Comparison of ENCODE assay signal across 8 cellular contexts in genomic region chr17:58120195-58120822, GRCh38. TPM values are rescaled to one million over a fixed set of nuclear protein-coding genes. Genes with fewer than 3 reads are reported as not detected.
DNase-seq lines count a peak whose midpoint lies in the region; ATAC-seq, FAIRE-seq and TF ChIP-seq lines count a peak whose summit lies in the region.

No MANE protein-coding gene starts in this region.

- no TSS peak for BruUV-seq in MCF 10A (replicated peaks; lab: Mats Ljungman, UMichigan)

- H4K8ac ChIP-seq in H1 (ENCODE audit: extremely low read depth, insufficient read depth, low read length), result no peak overlapping the region

- intact Hi-C loops in MCF 10A (cut with micrococcal nuclease), result no loop called here
- intact Hi-C loops in breast epithelium (cut with DNase I; ENCODE audit: low total_unique reads), result no loop called here

- POLR2A ChIA-PET in MCF 10A (lab: Yijun Ruan, JAX) (interaction anchor here (0.5 to 0.6 kb wide), 2 partner anchors 164 to 256 kb away, joined by 3 read pairs; no protein-coding TSS in a partner anchor), H1 (lab: Charles Lee; ENCODE audit: partially characterized antibody) (interaction anchor here (0.8 kb wide), 1 partner anchor 121 kb away, joined by 3 read pairs; no protein-coding TSS in a partner anchor)

- peaks cover 0 to 4% of the 10 kb centered on the region in 2 experiments for H4K20me1 ChIP-seq in H1 (replicated peaks in 1 of 2; ENCODE audit: control insufficient read depth in 1 of 2, insufficient read depth in 2 of 2, low read length in 2 of 2)

- H3K9me3 ChIP-seq in breast epithelium (no peaks in the 10 kb centered on the region), H1 (ENCODE audit: insufficient read depth in 2 of 2, low read depth in 1 of 2, low read length in 1 of 2) (no peaks in the 10 kb centered on the region; a peak in 1 of 4 replicates)

- CTCF ChIA-PET in MCF 10A (lab: Yijun Ruan, JAX) (interaction anchor here (0.7 kb wide), 1 partner anchor 304 kb away, joined by 3 read pairs; no protein-coding TSS in a partner anchor), H1 (lab: Charles Lee; ENCODE audit: partially characterized antibody) (interaction anchor here (0.8 to 4.5 kb wide), 2 partner anchors 10 to 52 kb away, joined by 3 to 71 read pairs; partner anchors contain the start of gene OR4D2)

- H3K36me3 ChIP-seq in breast epithelium (no peaks in the 10 kb centered on the region), H1 (ENCODE audit: control insufficient read depth in 2 of 4, insufficient read depth in 4 of 4, low read length in 3 of 4) (no peaks in the 10 kb centered on the region)

- no peak overlapping the region for H3K18ac ChIP-seq in H1 (ENCODE audit: extremely low read depth, low read length)

- TF ChIP-seq RAD21 in H1 (IDR thresholded peaks at IDR 0.05 in 1 of 2, conservative IDR thresholded peaks at IDR 0.05 in 1 of 2; ENCODE audit: low read depth in 2 of 2, low read length in 2 of 2), result no peak

- H4K91ac ChIP-seq in H1 (replicated peaks; ENCODE audit: insufficient read length, low read length), result no peak overlapping the region

- peak; percentile 70 for DNase-seq in MCF 10A (ENCODE audit: unreplicated experiment)
- DNase-seq in breast epithelium (ENCODE audit: low spot score in 2 of 2), result no peak
- peak in 4 of 5 donors; percentile 32 to 58 (median 40) for DNase-seq in T-helper 1 cell
- peak in 1 of 2 experiments; percentile 59 for DNase-seq in H1 (ENCODE audit: low read depth in 1 of 2, low spot score in 2 of 2)
- DNase-seq in retinal pigment epithelial cell (ENCODE audit: low read depth), result peak; percentile 30
- no peak for DNase-seq in foreskin melanocyte
- no peak for DNase-seq in COLO668 (lab: John Stamatoyannopoulos, UW; ENCODE audit: unreplicated experiment)

- H3K36me3 Mint-ChIP-seq in MCF 10A (ENCODE audit: insufficient read depth, unreplicated experiment), result no peaks in the 10 kb centered on the region

- H3K14ac ChIP-seq in H1 (ENCODE audit: insufficient read length), result no peak overlapping the region

- 39% methylated on average over 7 of the region's 7 CpGs; no CpG with 5 or more reads in 1 of the 2 experiments for WGBS in H1 (ENCODE audit: extremely low coverage in 1 of 2, insufficient coverage in 1 of 2, insufficient read length in 1 of 2, insufficient replicate concordance in 2 of 2, low coverage in 1 of 2, low lambda C conversion rate in 2 of 2, missing lambda C conversion rate in 1 of 2), 2 experiments

- H2BK5ac ChIP-seq in H1 (ENCODE audit: low read depth, low read length), result no peak overlapping the region

- H3K9me3 Mint-ChIP-seq in MCF 10A (ENCODE audit: unreplicated experiment), result no peaks in the 10 kb centered on the region

- no peak for TF ChIP-seq POLR2A in breast epithelium (IDR thresholded peaks at IDR 0.05)
- no peak for TF ChIP-seq POLR2A in H1 (IDR thresholded peaks at IDR 0.05; ENCODE audit: control extremely low read depth in 1 of 2, low read depth in 2 of 2, low read length in 2 of 2)

- no peaks in the 10 kb centered on the region for H3K4me1 Mint-ChIP-seq in MCF 10A (ENCODE audit: insufficient read depth, unreplicated experiment)

- no peak overlapping the region for H2BK20ac ChIP-seq in H1 (ENCODE audit: low read length)

- H4K5ac ChIP-seq in H1 (ENCODE audit: insufficient read length, low read depth, low read length), result no peak overlapping the region

- H3K27ac Mint-ChIP-seq in MCF 10A (ENCODE audit: low read depth, unreplicated experiment), result no peak overlapping the region

- H3K4me3 ChIP-seq in breast epithelium, result no peak overlapping the region
- no peak overlapping the region for H3K4me3 ChIP-seq in H1 (ENCODE audit: extremely low read depth in 1 of 4, insufficient read depth in 2 of 4, low read depth in 3 of 4, low read length in 4 of 4)
- no peak overlapping the region for H3K4me3 ChIP-seq in retinal pigment epithelial cell (ENCODE audit: low read length)

- H2BK120ac ChIP-seq in H1 (replicated peaks; ENCODE audit: low read depth, low read length), result no peak overlapping the region

- no peak for TF ChIP-seq EP300 in H1 (IDR thresholded peaks at IDR 0.05; ENCODE audit: borderline replicate concordance in 1 of 2, low read depth in 2 of 2, low read length in 2 of 2)

- H3K4me2 ChIP-seq in H1 (ENCODE audit: insufficient read depth in 1 of 2, low read depth in 2 of 2, low read length in 2 of 2), result no peak overlapping the region

- no peak overlapping the region for H2BK15ac ChIP-seq in H1 (ENCODE audit: low read length)

- H3K79me1 ChIP-seq in H1 (ENCODE audit: low read depth, low read length), result no peaks in the 10 kb centered on the region

- H3K23ac ChIP-seq in H1 (ENCODE audit: insufficient read length), result no peak overlapping the region

- H3K79me2 ChIP-seq in H1 (ENCODE audit: control insufficient read depth in 1 of 2, insufficient read depth in 2 of 2, low read length in 2 of 2), result no peaks in the 10 kb centered on the region

- H3K27me3 Mint-ChIP-seq in MCF 10A (ENCODE audit: insufficient read depth, unreplicated experiment), result peaks cover 53% of the 10 kb centered on the region

- no peak overlapping the region for H3K4me3 Mint-ChIP-seq in MCF 10A (ENCODE audit: unreplicated experiment)

- no peak overlapping the region for H3K9ac ChIP-seq in H1 (replicated peaks in 1 of 4; ENCODE audit: extremely low read depth in 1 of 4, low read depth in 3 of 4, low read length in 3 of 4)

- FAIRE-seq in H1 (lab: Jason Lieb, UNC), result peak; percentile 66

- TF ChIP-seq CTCF in MCF 10A (IDR thresholded peaks at IDR 0.05; ENCODE audit: unreplicated experiment) (no peak), breast epithelium (IDR thresholded peaks at IDR 0.05) (no peak), H1 (IDR thresholded peaks at IDR 0.05; ENCODE audit: control extremely low read depth in 1 of 3, insufficient read depth in 1 of 3, low read depth in 1 of 3, low read length in 3 of 3) (no peak), retinal pigment epithelial cell (conservative IDR thresholded peaks at IDR 0.05; ENCODE audit: low read depth, low read length) (no peak)

- no peak overlapping the region for H2AK5ac ChIP-seq in H1 (ENCODE audit: low read depth, low read length)

- no peak overlapping the region for H2BK12ac ChIP-seq in H1 (ENCODE audit: low read depth, low read length)

- H3K27ac ChIP-seq in breast epithelium (no peak overlapping the region), H1 (ENCODE audit: low read depth, low read length) (no peak overlapping the region)

- H3K23me2 ChIP-seq in H1 (ENCODE audit: low read depth, low read length), result peaks cover 5% of the 10 kb centered on the region; the same call in 1 of the 2 replicates

- no peak overlapping the region for H3K56ac ChIP-seq in H1 (replicated peaks; ENCODE audit: insufficient read length, low read depth, low read length)

- ATAC-seq in HG03439 (IDR thresholded peaks at IDR 0.05; ENCODE audit: unreplicated experiment), result no peak

- H3K27me3 ChIP-seq in breast epithelium, result no peaks in the 10 kb centered on the region
- no peaks in the 10 kb centered on the region; a peak in 1 of 7 replicates for H3K27me3 ChIP-seq in H1 (replicated peaks in 1 of 4; ENCODE audit: control insufficient read depth in 3 of 4, extremely low read depth in 1 of 4, insufficient read depth in 3 of 4, low read length in 3 of 4)

- H3K4ac ChIP-seq in H1 (replicated peaks; ENCODE audit: insufficient read length, low read depth, low read length), result no peak overlapping the region

- H2AFZ ChIP-seq in H1 (ENCODE audit: low read length), result no peak overlapping the region

- no peaks in the 10 kb centered on the region for H3K4me1 ChIP-seq in breast epithelium
- H3K4me1 ChIP-seq in H1 (replicated peaks in 1 of 4; ENCODE audit: control insufficient read depth in 3 of 4, insufficient read depth in 4 of 4, low read length in 3 of 4), result no peaks in the 10 kb centered on the region

TF ChIP-seq in H1, 55 proteins besides CTCF, POLR2A, EP300 and RAD21 (continues in another document):
- TF ChIP-seq POU5F1 (IDR thresholded peaks at IDR 0.05; ENCODE audit: low read depth, low read length) (no peak), EGR1 (IDR thresholded peaks at IDR 0.05; ENCODE audit: borderline replicate concordance, low read depth, low read length) (no peak), RFX5 (IDR thresholded peaks at IDR 0.05; ENCODE audit: borderline replicate concordance, low read depth, low read length) (no peak), ASH2L (IDR thresholded peaks at IDR 0.05; ENCODE audit: low read length) (no peak)

RNA-seq across cellular contexts. Expression of gene OR4D1, which starts 27.9 kb away (rescaled TPM):
- total RNA-seq in MCF 10A (2022) (not detected in 2 replicates), breast epithelium (not detected)
- 0.32 and 0.33 TPM in 2 replicates for total RNA-seq in H1 (2021; fragmentation: NEBNext Ultra II Directional; extraction: Animal tissue kit (Norgen Biotek cat#: 25700))
- polyA plus RNA-seq in H1 (2011; rRNA removed), result 0.39 and 0.44 TPM in 2 replicates
- polyA plus RNA-seq in H1 (2011; cell fraction: cytosol; rRNA removed), result 0.44 TPM
- polyA plus RNA-seq in H1 (2011; cell fraction: nucleus; rRNA removed), result 0.37 TPM
- 0.18 to 0.31 TPM (median 0.29 TPM) in 4 replicates for polyA plus RNA-seq in H1 (2012, experiment 1 of 2)
- 0.22 TPM for polyA plus RNA-seq in H1 (2012, experiment 2 of 2)
- 0.28 TPM for polyA plus RNA-seq in H1 (2013, experiment 1 of 2)
- 0.20 TPM for polyA plus RNA-seq in H1 (2013, experiment 2 of 2)
- polyA minus RNA-seq in H1 (2011; rRNA and poly(A)+ RNA removed), result 0.41 and 0.76 TPM in 2 replicates
- polyA minus RNA-seq in H1 (2011; cell fraction: cytosol; rRNA and poly(A)+ RNA removed), result not detected
- polyA minus RNA-seq in H1 (2011; cell fraction: nucleus; rRNA and poly(A)+ RNA removed), result 0.40 TPM

RNA-seq across cellular contexts. Expression of gene DYNLL2, which starts 37.1 kb away (rescaled TPM):
- total RNA-seq in MCF 10A (2022) (15.5 and 22.3 TPM in 2 replicates), breast epithelium (10 to 100 TPM; 18.4 to 20.3 (median 19.7) TPM)
- total RNA-seq in H1 (2021; fragmentation: NEBNext Ultra II Directional; extraction: Animal tissue kit (Norgen Biotek cat#: 25700)), result 49.7 and 52.7 TPM in 2 replicates
- polyA plus RNA-seq in H1 (2011; rRNA removed), result 19.8 and 21.6 TPM in 2 replicates
- 24.8 TPM for polyA plus RNA-seq in H1 (2011; cell fraction: cytosol; rRNA removed)
- polyA plus RNA-seq in H1 (2011; cell fraction: nucleus; rRNA removed), result 13.0 TPM
- polyA plus RNA-seq in H1 (2012, experiment 1 of 2), result 55.1 to 71.7 TPM (median 59.8 TPM) in 4 replicates
- polyA plus RNA-seq in H1 (2012, experiment 2 of 2), result 23.3 TPM
- polyA plus RNA-seq in H1 (2013, experiment 1 of 2), result 20.9 TPM
- polyA plus RNA-seq in H1 (2013, experiment 2 of 2), result 21.2 TPM
- polyA minus RNA-seq in H1 (2011; rRNA and poly(A)+ RNA removed), result 32.7 and 36.5 TPM in 2 replicates
- 18.9 TPM for polyA minus RNA-seq in H1 (2011; cell fraction: cytosol; rRNA and poly(A)+ RNA removed)
- polyA minus RNA-seq in H1 (2011; cell fraction: nucleus; rRNA and poly(A)+ RNA removed), result 17.3 TPM

RNA-seq across cellular contexts. Expression of gene OR4D2, which starts 46.5 kb away (rescaled TPM):
- total RNA-seq in MCF 10A (2022) (not detected in 2 replicates), breast epithelium (not detected)
- total RNA-seq in H1 (2021; fragmentation: NEBNext Ultra II Directional; extraction: Animal tissue kit (Norgen Biotek cat#: 25700)), result not detected in 2 replicates
- polyA plus RNA-seq in H1 (2011; rRNA removed), result not detected in 2 replicates
- not detected for polyA plus RNA-seq in H1 (2011; cell fraction: cytosol; rRNA removed)
- polyA plus RNA-seq in H1 (2011; cell fraction: nucleus; rRNA removed), result 0.11 TPM
- not detected in 4 replicates for polyA plus RNA-seq in H1 (2012, experiment 1 of 2)
- polyA plus RNA-seq in H1 (2012, experiment 2 of 2), result not detected
- polyA plus RNA-seq in H1 (2013, experiment 1 of 2), result not detected
- polyA plus RNA-seq in H1 (2013, experiment 2 of 2), result not detected
- not detected in 2 replicates for polyA minus RNA-seq in H1 (2011; rRNA and poly(A)+ RNA removed)
- not detected for polyA minus RNA-seq in H1 (2011; cell fraction: cytosol; rRNA and poly(A)+ RNA removed)
- polyA minus RNA-seq in H1 (2011; cell fraction: nucleus; rRNA and poly(A)+ RNA removed), result not detected

Comparison
In these comparisons a context has a peak if more than half of its experiments do, and no peak if none do; other contexts are left out.
1. DNase-seq: peak in MCF 10A (single experiment), T-helper 1 cell (4 of 5) and retinal pigment epithelial cell (single experiment); none in breast epithelium (0 of 2), foreskin melanocyte (single experiment) and COLO668 (single experiment).